9 cellular contexts compared by ENCODE assay signal in the genomic region with DNA sequence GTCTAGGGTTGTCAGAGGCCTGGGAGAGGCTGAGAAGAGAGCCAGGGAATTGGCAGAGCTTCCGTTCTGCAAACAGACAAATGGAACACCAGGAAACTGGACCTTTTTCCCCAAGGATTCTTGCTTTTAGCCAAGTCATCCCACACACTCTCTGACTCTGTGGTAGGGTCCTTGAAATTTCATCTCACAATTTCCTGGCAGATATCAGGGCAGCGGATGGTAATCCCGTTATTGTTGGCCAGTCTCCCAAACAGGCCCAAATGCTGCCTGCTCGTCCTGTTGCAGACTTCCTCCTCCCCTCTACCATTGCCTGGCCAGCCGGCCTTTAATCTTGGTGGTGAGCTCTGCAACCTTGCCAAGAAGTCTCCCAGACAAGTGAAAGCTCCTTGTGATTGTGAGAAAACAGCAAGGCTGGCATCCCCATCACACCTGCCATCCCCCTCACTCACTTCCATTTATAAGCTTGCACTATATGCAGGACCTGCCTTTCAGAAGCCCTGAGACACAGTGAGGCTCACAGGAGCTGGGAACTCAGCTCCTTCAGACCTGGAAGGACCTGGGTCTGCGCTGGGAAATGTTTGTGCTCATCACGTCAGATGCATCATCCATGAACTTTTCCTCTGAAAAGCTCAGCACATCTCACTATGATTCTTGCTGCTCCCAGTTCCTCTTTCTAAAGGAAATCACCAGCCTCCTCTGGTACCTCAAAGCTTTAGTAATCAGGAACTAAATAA. TPM values are rescaled to one million over a fixed set of nuclear protein-coding genes. Genes with fewer than 3 reads are reported as not detected.
DNase-seq lines count a peak whose midpoint lies in the region; ATAC-seq and TF ChIP-seq lines count a peak whose summit lies in the region.
"Had no signal": no experiment of that assay in that cellular context is flagged by ENCODE, and none has a peak within 500 bp of the region (broad histone marks: within the 10 kb centered on the region; RNA-seq: fewer than 3 reads in every experiment).

No MANE protein-coding gene starts in this region.

- H3K36me3 Mint-ChIP-seq in T-helper 17 cell (ENCODE audit: low read depth) = no peaks in the 10 kb centered on the region

- no peak overlapping the region for H3K27ac Mint-ChIP-seq in T-helper 17 cell

- no peak for TF ChIP-seq CTCF in body of pancreas (IDR thresholded peaks at IDR 0.05)
- TF ChIP-seq CTCF in lower lobe of right lung (IDR thresholded peaks at IDR 0.05) = no peak
- TF ChIP-seq CTCF in upper lobe of right lung (IDR thresholded peaks at IDR 0.05) = no peak

- H3K27ac ChIP-seq in body of pancreas (peak overlapping the region; percentile 1 to 69 (median 44)), lower lobe of right lung (peak overlapping the region; percentile 42), upper lobe of right lung (peak overlapping the region; percentile 20)

- no peak for TF ChIP-seq POLR2A in body of pancreas (IDR thresholded peaks at IDR 0.05)

- peak; percentile 68 for ATAC-seq in body of pancreas
- ATAC-seq in lower lobe of right lung = peak in 1 of 2 donors; percentile 39
- peak; percentile 31 for ATAC-seq in upper lobe of right lung
- ATAC-seq in HG02678 (IDR thresholded peaks at IDR 0.05; ENCODE audit: unreplicated experiment) = no peak
- no peak for ATAC-seq in T-helper 17 cell

- DNase-seq in NCI-H524 (lab: John Stamatoyannopoulos, UW) (peak; percentile 24 to 62), NCI-H524 treated with DMSO at 0.1 percent for 48 hours (lab: John Stamatoyannopoulos, UW) (no peak), body of pancreas (peak; percentile 46 to 65 (median 62)), lower lobe of right lung (no peak), upper lobe of right lung (no peak), cortex of kidney (lab: John Stamatoyannopoulos, UW) (no peak), T-helper 17 cell (no peak)
- DNase-seq: ACHN had no signal

- no peaks in the 10 kb centered on the region for H3K4me1 Mint-ChIP-seq in T-helper 17 cell

- no peak overlapping the region for H3K4me3 ChIP-seq in body of pancreas
- H3K4me3 ChIP-seq in lower lobe of right lung = no peak overlapping the region
- no peak overlapping the region for H3K4me3 ChIP-seq in upper lobe of right lung

- H3K27me3 ChIP-seq in body of pancreas = no peaks in the 10 kb centered on the region
- no peaks in the 10 kb centered on the region for H3K27me3 ChIP-seq in lower lobe of right lung (ENCODE audit: low read depth)
- no peaks in the 10 kb centered on the region for H3K27me3 ChIP-seq in upper lobe of right lung

- no peak overlapping the region for H3K4me3 Mint-ChIP-seq in T-helper 17 cell

- 23 to 26% methylated on average over 7 of the region's 7 CpGs for WGBS in body of pancreas, 2 donors

- peaks cover 37% of the 10 kb centered on the region for H3K27me3 Mint-ChIP-seq in T-helper 17 cell

- intact Hi-C loops in body of pancreas (cut with DNase I) (loop anchor here (10.0 kb wide), 2 partner anchors 109 to 279 kb away; a partner anchor contains a TSS), lower lobe of right lung (cut with DNase I) (no loop called here), upper lobe of right lung (cut with DNase I) (no loop called here)

- H3K9me3 ChIP-seq in body of pancreas = no peaks in the 10 kb centered on the region
- H3K9me3 ChIP-seq in lower lobe of right lung = no peaks in the 10 kb centered on the region
- no peaks in the 10 kb centered on the region for H3K9me3 ChIP-seq in upper lobe of right lung
- H3K9me3 ChIP-seq in T-helper 17 cell (ENCODE audit: control insufficient read depth, low read length, poor library complexity, severe bottlenecking) = no peaks in the 10 kb centered on the region

- H3K4me1 ChIP-seq in body of pancreas = peaks cover 38% of the 10 kb centered on the region
- H3K4me1 ChIP-seq in lower lobe of right lung = peaks cover 50% of the 10 kb centered on the region
- peaks cover 38% of the 10 kb centered on the region for H3K4me1 ChIP-seq in upper lobe of right lung

- H3K36me3 ChIP-seq in body of pancreas (replicated peaks in 1 of 2; ENCODE audit: insufficient read depth in 1 of 2, low read depth in 2 of 2) = no peaks in the 10 kb centered on the region
- no peaks in the 10 kb centered on the region for H3K36me3 ChIP-seq in lower lobe of right lung
- no peaks in the 10 kb centered on the region for H3K36me3 ChIP-seq in upper lobe of right lung

RNA-seq across cellular contexts. Expression of a gene that starts 13.6 kb away (rescaled TPM):
- 10 to 100 TPM; 48.5 to 86.6 TPM for total RNA-seq in body of pancreas
- total RNA-seq in lower lobe of right lung = 166 TPM
- total RNA-seq in upper lobe of right lung = 157 TPM
- total RNA-seq in T-helper 17 cell = 10 to 100 TPM; 85.5 to 87.6 TPM

RNA-seq across cellular contexts. Expression of a gene that starts 45.9 kb away (rescaled TPM):
- total RNA-seq in body of pancreas = 100 to 1,000 TPM; 109 to 136 TPM
- total RNA-seq in lower lobe of right lung = 233 TPM
- total RNA-seq in upper lobe of right lung = 245 TPM
- 1 to 10 TPM in 1 of 2 donors, under 1 TPM in 1; 0.94 to 1.3 TPM for total RNA-seq in T-helper 17 cell

Comparison
In these comparisons a context has a peak if more than half of its experiments do, and no peak if none do; other contexts are left out.
1. DNase-seq: peak in NCI-H524 (2 of 2) and body of pancreas (4 of 4); none in NCI-H524 treated with DMSO at 0.1 percent for 48 hours (single experiment), lower lobe of right lung (single experiment), upper lobe of right lung (single experiment), cortex of kidney (single experiment) and T-helper 17 cell (0 of 3).
2. ATAC-seq: peak in body of pancreas (single experiment) and upper lobe of right lung (single experiment); none in HG02678 (single experiment) and T-helper 17 cell (single experiment).
3. RNA of a gene that starts 45.9 kb away (total RNA-seq): 245 TPM in upper lobe of right lung (single experiment), 233 TPM in lower lobe of right lung (single experiment) and 109 to 136 TPM in body of pancreas; 0.94 to 1.3 TPM in T-helper 17 cell; every median in the first group is over 10 times any median in the second.
4. Peak in every context shown above with its lines, with median percentiles within 50 percentile points of each other: H3K27ac ChIP-seq.